In genomic region chr10:100742936-100743335, GRCh38 we compare ENCODE assay signal across 23 cellular contexts. TPM values are rescaled to one million over a fixed set of nuclear protein-coding genes. Genes with fewer than 3 reads are reported as not detected.
"Had no signal": no experiment of that assay in that cellular context is flagged by ENCODE, and none has a peak within 500 bp of the region (broad histone marks: within the 10 kb centered on the region; RNA-seq: fewer than 3 reads in every experiment).

No MANE protein-coding gene starts in this region.

- H3K27ac Mint-ChIP-seq: activated naive CD4-positive, alpha-beta T cell treated with anti-CD3 and anti-CD28 coated beads for 36 hours; activated naive CD8-positive, alpha-beta T cell treated with anti-CD3 and anti-CD28 coated beads, Interleukin-2, amount 50 U/mL, for 24 hours; mesothelial cell of epicardium; stimulated activated naive CD8-positive, alpha-beta T cell treated with anti-CD3 and anti-CD28 coated beads, Interleukin-15, amount 100 ng/mL, for 72 hours had no signal

- H3K4me1 ChIP-seq: foreskin keratinocyte had no signal

- DNase-seq: cerebellar nuclear complex; cortex of kidney; effector CD8-positive, alpha-beta T cell; foreskin keratinocyte; T1000 had no signal

- H3K36me3 ChIP-seq: pancreas, right lobe of liver, suprapubic skin, transverse colon, vagina had no signal

- H3K9me3 ChIP-seq: pancreas, right lobe of liver, suprapubic skin, transverse colon, vagina had no signal

- H3K4me3 ChIP-seq: hepatocyte, pancreas, right lobe of liver, smooth muscle cell, suprapubic skin, transverse colon, vagina had no signal

- H3K79me2 ChIP-seq: hepatocyte had no signal

- H3K4me2 ChIP-seq: hepatocyte, smooth muscle cell had no signal

- H3K27ac ChIP-seq: foreskin keratinocyte, hepatocyte, pancreas, right lobe of liver, suprapubic skin, transverse colon, vagina had no signal

- H2AFZ ChIP-seq: hepatocyte had no signal

- H3K36me3 Mint-ChIP-seq: mesothelial cell of epicardium had no signal

- H3K4me3 Mint-ChIP-seq: activated CD4-positive, alpha-beta T cell treated with anti-CD3 and anti-CD28 coated beads, Interleukin-2, amount 10 ng/mL, durations not matched to agents 24 days and 14 days; activated naive CD4-positive, alpha-beta T cell treated with anti-CD3 and anti-CD28 coated beads for 36 hours; activated naive CD8-positive, alpha-beta T cell treated with anti-CD3 and anti-CD28 coated beads, Interleukin-2, amount 50 U/mL, for 24 hours; activated T-cell treated with anti-CD3 and anti-CD28 coated beads, Interleukin-2, amount 50 U/mL, for 4 hours; mesothelial cell of epicardium had no signal

- H3K9me3 Mint-ChIP-seq: activated CD4-positive, alpha-beta T cell treated with anti-CD3 and anti-CD28 coated beads, Interleukin-2, amount 10 ng/mL, durations not matched to agents 24 days and 14 days; activated naive CD4-positive, alpha-beta T cell treated with anti-CD3 and anti-CD28 coated beads for 36 hours; activated naive CD8-positive, alpha-beta T cell treated with anti-CD3 and anti-CD28 coated beads, Interleukin-2, amount 50 U/mL, for 24 hours; activated T-cell treated with anti-CD3 and anti-CD28 coated beads, Interleukin-2, amount 50 U/mL, for 4 hours; mesothelial cell of epicardium; stimulated activated naive CD8-positive, alpha-beta T cell treated with anti-CD3 and anti-CD28 coated beads, Interleukin-15, amount 100 ng/mL, for 72 hours had no signal

- FAIRE-seq: bronchial epithelial cell, islet of Langerhans, pancreas had no signal

RNA-seq across cellular contexts. Expression of gene PAX2, which starts 2.4 kb away (rescaled TPM):
- total RNA-seq: activated naive CD4-positive, alpha-beta T cell treated with anti-CD3 and anti-CD28 coated beads for 36 hours; activated T-cell treated with anti-CD3 and anti-CD28 coated beads, Interleukin-2, amount 50 U/mL, for 4 hours; bronchial epithelial cell; fibroblast of lung; foreskin keratinocyte; hepatocyte; lung microvascular endothelial cell; mesothelial cell of epicardium; pulmonary artery endothelial cell; smooth muscle cell; suprapubic skin; transverse colon; vagina had no signal
- polyA plus RNA-seq: fibroblast of lung, foreskin keratinocyte, hepatocyte, smooth muscle cell had no signal
